In genomic region chr9:134339183-134339806, GRCh38 we compare ENCODE assay signal across 12 cellular contexts. TPM values are rescaled to one million over a fixed set of nuclear protein-coding genes. Genes with fewer than 3 reads are reported as not detected.
A peak's percentile ranks its signal among the peaks of the same experiment; 100 is the strongest.
DNase-seq lines count a peak whose midpoint lies in the region; ATAC-seq and TF ChIP-seq lines count a peak whose summit lies in the region.
"Had no signal": no experiment of that assay in that cellular context is flagged by ENCODE, and none has a peak within 500 bp of the region (broad histone marks: within the 10 kb centered on the region; RNA-seq: fewer than 3 reads in every experiment).

No MANE protein-coding gene starts in this region.

- H3K4me2 ChIP-seq in SK-N-SH = no peak overlapping the region

- peak; percentile 57 for DNase-seq in AG10803 (ENCODE audit: low read depth)
- DNase-seq in SK-MEL-5 (ENCODE audit: low read depth, low spot score) = peak; percentile 3
- DNase-seq in fibroblast of peridontal ligament (ENCODE audit: extremely low read depth) = peak; percentile 41
- DNase-seq in ovary = peak in 4 of 5 donors; percentile 55 to 80 (median 68)
- DNase-seq in SK-N-SH = no peak
- no peak for DNase-seq in globus pallidus (ENCODE audit: low spot score)
- no peak for DNase-seq in activated CD4-positive, alpha-beta T cell treated with anti-CD3 and anti-CD28 coated beads for 36 hours
- DNase-seq: activated CD4-positive, CD25-positive, alpha-beta regulatory T cell; NCI-H2171 treated with DMSO at 0.1 percent for 48 hours had no signal

- no peak overlapping the region for H3K27ac Mint-ChIP-seq in activated CD4-positive, alpha-beta T cell treated with anti-CD3 and anti-CD28 coated beads for 36 hours
- H3K27ac Mint-ChIP-seq: activated T-helper 2 cell treated with anti-CD3 and anti-CD28 coated beads, Interferon-gamma antibody, Interleukin-2, Interleukin-4, amounts not matched to agents 10 μg/mL and 5 μg/mL and 100 μg/mL, durations not matched to agents 14 hours and 24 hours and 36 hours; dendritic cell treated with granulocyte-macrophage colony-stimulating factor and Interleukin-4, amounts not matched to agents 40 ng/mL and 50 ng/mL, for 4 days had no signal

- H3K4me3 Mint-ChIP-seq in activated CD4-positive, alpha-beta T cell treated with anti-CD3 and anti-CD28 coated beads for 36 hours = no peak overlapping the region

- peaks cover 100% of the 10 kb centered on the region for H4K20me1 ChIP-seq in SK-N-SH (ENCODE audit: insufficient read depth)

- no peak for TF ChIP-seq RAD21 in SK-N-SH (IDR thresholded peaks at IDR 0.05; ENCODE audit: low read length)

- no peaks in the 10 kb centered on the region for H3K9me3 Mint-ChIP-seq in activated CD4-positive, alpha-beta T cell treated with anti-CD3 and anti-CD28 coated beads for 36 hours (ENCODE audit: low read depth)
- H3K9me3 Mint-ChIP-seq: activated T-helper 2 cell treated with anti-CD3 and anti-CD28 coated beads, Interferon-gamma antibody, Interleukin-2, Interleukin-4, amounts not matched to agents 10 μg/mL and 5 μg/mL and 100 μg/mL, durations not matched to agents 14 hours and 24 hours and 36 hours; dendritic cell treated with granulocyte-macrophage colony-stimulating factor and Interleukin-4, amounts not matched to agents 40 ng/mL and 50 ng/mL, for 4 days had no signal

- H3K36me3 Mint-ChIP-seq in activated CD4-positive, alpha-beta T cell treated with anti-CD3 and anti-CD28 coated beads for 36 hours (ENCODE audit: low read depth) = no peaks in the 10 kb centered on the region

- no peak overlapping the region for H2AFZ ChIP-seq in SK-N-SH (ENCODE audit: low read depth)

- H3K4me1 ChIP-seq in ovary (ENCODE audit: insufficient read depth) = peaks cover 79% of the 10 kb centered on the region
- peaks cover 0 to 81% of the 10 kb centered on the region in 2 experiments; a peak in 1 of 4 replicates for H3K4me1 ChIP-seq in SK-N-SH (ENCODE audit: control insufficient read depth in 1 of 2, insufficient read depth in 2 of 2, low read depth in 1 of 2, low read length in 1 of 2)

- POLR2A ChIA-PET in SK-N-SH (lab: Yijun Ruan, JAX) = interaction anchor here (1.0 kb wide), 1 partner anchor 45 kb away, joined by 3 read pairs; no protein-coding TSS in a partner anchor
- POLR2A ChIA-PET in activated CD4-positive, alpha-beta T cell treated with anti-CD3 and anti-CD28 coated beads for 36 hours (lab: Charles Lee) = no interaction called here

- H3K9me2 ChIP-seq in SK-N-SH = no peaks in the 10 kb centered on the region

- no peak overlapping the region for H3K9ac ChIP-seq in SK-N-SH

- H3K27ac ChIP-seq in ovary (peak overlapping the region in 1 of 2 donors; percentile 64), SK-N-SH (ENCODE audit: low read depth in 2 of 2, low read length in 1 of 2) (peak overlapping the region in 1 of 2 experiments; percentile 86; a peak in 2 of 4 replicates)

- intact Hi-C loops in ovary (cut with DNase I) = loop anchor here in 2 of 4 donors (5.0 to 10.0 kb wide), 2 partner anchors 78 to 86 kb away; no protein-coding TSS in a partner anchor
- intact Hi-C loops in activated CD4-positive, alpha-beta T cell treated with anti-CD3 and anti-CD28 coated beads for 36 hours (cut with DNase I, micrococcal nuclease) = no loop called here

- TF ChIP-seq CTCF in AG10803 (conservative IDR thresholded peaks at IDR 0.05; ENCODE audit: low read length) (no peak), ovary (IDR thresholded peaks at IDR 0.05) (no peak), SK-N-SH (IDR thresholded peaks at IDR 0.05) (no peak)

- no peaks in the 10 kb centered on the region for H3K27me3 ChIP-seq in ovary
- no peaks in the 10 kb centered on the region for H3K27me3 ChIP-seq in SK-N-SH (ENCODE audit: insufficient read depth)

- H3K27me3 Mint-ChIP-seq in activated CD4-positive, alpha-beta T cell treated with anti-CD3 and anti-CD28 coated beads for 36 hours = no peaks in the 10 kb centered on the region
- H3K27me3 Mint-ChIP-seq: dendritic cell treated with granulocyte-macrophage colony-stimulating factor and Interleukin-4, amounts not matched to agents 40 ng/mL and 50 ng/mL, for 4 days had no signal

- CTCF ChIA-PET in SK-N-SH (lab: Yijun Ruan, JAX) = interaction anchor here (0.6 to 1.0 kb wide), 2 partner anchors 8 to 168 kb away, joined by 3 to 5 read pairs; no protein-coding TSS in a partner anchor
- CTCF ChIA-PET in activated CD4-positive, alpha-beta T cell treated with anti-CD3 and anti-CD28 coated beads for 36 hours (lab: Charles Lee) = no interaction called here

- in situ Hi-C loops in SK-MEL-5 (cut with HindIII; ENCODE audit: low pct_unique_long_range_greater_than_20kb, low sequenced_read_pairs) = no loop called here

- TF ChIP-seq EP300 in ovary (IDR thresholded peaks at IDR 0.05) = no peak
- no peak for TF ChIP-seq EP300 in SK-N-SH (IDR thresholded peaks at IDR 0.05; ENCODE audit: borderline replicate concordance in 1 of 2, low read depth in 1 of 2, low read length in 1 of 2)

- no peak for TF ChIP-seq POLR2A in ovary (IDR thresholded peaks at IDR 0.05)

- no peaks in the 10 kb centered on the region for H3F3A ChIP-seq in SK-N-SH (replicated peaks; ENCODE audit: insufficient read depth)

- 22 to 35% (median 32%) methylated on average over 14 to 17 of the region's 17 CpGs for WGBS in ovary, 3 donors
- WGBS in SK-N-SH (ENCODE audit: low lambda C conversion rate) = 86% methylated on average over 16 of the region's 17 CpGs

- no peaks in the 10 kb centered on the region for H3K36me3 ChIP-seq in ovary
- H3K36me3 ChIP-seq in SK-N-SH (replicated peaks in 1 of 2; ENCODE audit: control insufficient read depth in 1 of 2, insufficient read depth in 2 of 2, low read length in 1 of 2) = no peaks in the 10 kb centered on the region

- no peak for ATAC-seq in activated CD4-positive, alpha-beta T cell treated with anti-CD3 and anti-CD28 coated beads for 36 hours
- ATAC-seq in HG03521 (IDR thresholded peaks at IDR 0.05; ENCODE audit: unreplicated experiment) = no peak

- peaks cover 63% of the 10 kb centered on the region for H3K79me2 ChIP-seq in SK-N-SH (ENCODE audit: insufficient read depth)

- H3K4me3 ChIP-seq in AG10803 (ENCODE audit: low read length) = no peak overlapping the region
- H3K4me3 ChIP-seq in ovary = peak overlapping the region; percentile 1
- H3K4me3 ChIP-seq in SK-N-SH (ENCODE audit: low read depth in 2 of 2, low read length in 1 of 2) = no peak overlapping the region

- H3K9me3 ChIP-seq in ovary (no peaks in the 10 kb centered on the region), SK-N-SH (no peaks in the 10 kb centered on the region)

- H3K4me1 Mint-ChIP-seq in activated CD4-positive, alpha-beta T cell treated with anti-CD3 and anti-CD28 coated beads for 36 hours = peaks cover 7% of the 10 kb centered on the region

TF ChIP-seq in SK-N-SH, 30 proteins besides CTCF, POLR2A, EP300 and RAD21:
- TF ChIP-seq RCOR1 (IDR thresholded peaks at IDR 0.05; ENCODE audit: low read length) = no peak
- TF ChIP-seq YY1 (IDR thresholded peaks at IDR 0.05; ENCODE audit: low read depth) = no peak
- TF ChIP-seq MEF2A (IDR thresholded peaks at IDR 0.05; ENCODE audit: borderline replicate concordance, low read depth) = no peak
- no peak for TF ChIP-seq POLR2AphosphoS5 (IDR thresholded peaks at IDR 0.05; ENCODE audit: low read depth, low read length)
- no peak for TF ChIP-seq FOXM1 (IDR thresholded peaks at IDR 0.05; ENCODE audit: low read depth)
- TF ChIP-seq SIN3A (IDR thresholded peaks at IDR 0.05; ENCODE audit: borderline replicate concordance, low read depth, low read length) = no peak
- TF ChIP-seq JUND (IDR thresholded peaks at IDR 0.05) = no peak
- TF ChIP-seq EZH2phosphoT487 (IDR thresholded peaks at IDR 0.05; ENCODE audit: borderline replicate concordance, low read depth) = no peak
- TF ChIP-seq SMC3 (IDR thresholded peaks at IDR 0.05; ENCODE audit: low read depth, low read length) = no peak
- no peak for TF ChIP-seq IRF3 (IDR thresholded peaks at IDR 0.05; ENCODE audit: low read depth, low read length)

RNA-seq across cellular contexts. Expression of gene RXRA, which starts 13.0 kb away (rescaled TPM):
- 8.5 and 10.6 TPM in 2 replicates for total RNA-seq in SK-MEL-5 (2014; rRNA removed; shearing (Covaris generic))
- 29.6 and 30.7 TPM in 2 replicates for polyA plus RNA-seq in SK-MEL-5 (2015; cell fraction: cytosol; rRNA removed)
- 12.5 and 17.9 TPM in 2 replicates for polyA plus RNA-seq in SK-MEL-5 (2015; cell fraction: nucleus; rRNA removed)
- total RNA-seq in ovary = 10 to 100 TPM; 23.0 to 82.2 (median 71.8) TPM
- polyA plus RNA-seq in ovary (10 to 100 TPM; 12.4 to 53.2 TPM), SK-N-SH (2012; rRNA removed) (5.2 and 7.6 TPM in 2 replicates)
- polyA plus RNA-seq in SK-N-SH (2012; cell fraction: cytosol; rRNA removed) = 3.4 and 5.5 TPM in 2 replicates
- polyA plus RNA-seq in SK-N-SH (2012; cell fraction: nucleus; rRNA removed) = 8.0 and 8.8 TPM in 2 replicates
- 10 to 100 TPM; 17.6 to 20.9 TPM for total RNA-seq in activated CD4-positive, alpha-beta T cell treated with anti-CD3 and anti-CD28 coated beads for 36 hours

Comparison
In these comparisons a context has a peak if more than half of its experiments do, and no peak if none do; other contexts are left out.
1. DNase-seq: peak in AG10803 (single experiment), SK-MEL-5 (single experiment), fibroblast of peridontal ligament (single experiment) and ovary (4 of 5); none in SK-N-SH (single experiment), globus pallidus (single experiment) and activated CD4-positive, alpha-beta T cell treated with anti-CD3 and anti-CD28 coated beads for 36 hours (single experiment).